ENCODE assay signal across 30 cellular contexts in the genomic region with DNA sequence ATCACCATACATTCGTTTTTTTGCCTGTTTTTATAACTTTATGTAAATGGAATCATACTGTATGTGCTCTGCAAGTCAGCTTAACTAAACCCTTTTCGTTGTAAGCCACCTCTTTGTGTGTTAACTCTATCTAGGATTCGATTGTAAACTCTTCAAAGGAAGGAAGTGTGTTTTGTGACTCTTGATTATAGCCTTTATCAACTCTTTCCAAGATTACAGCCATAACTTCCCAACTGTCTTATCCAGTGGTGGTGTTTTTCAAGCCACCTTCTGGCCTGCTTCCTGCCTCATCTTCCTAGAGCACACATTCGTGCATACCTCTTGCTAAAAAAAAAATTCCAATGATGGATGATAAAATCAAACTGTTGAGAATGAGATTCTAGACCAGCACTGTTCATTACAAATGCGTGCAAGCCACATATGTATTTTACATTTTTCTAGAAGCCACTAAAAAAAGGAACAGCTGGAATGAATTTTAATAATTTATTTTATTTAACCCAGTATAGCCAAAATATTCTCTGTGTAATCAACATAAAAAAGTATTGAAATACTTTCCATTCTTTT.
"Had no signal": no experiment of that assay in that cellular context is flagged by ENCODE, and none has a peak within 500 bp of the region (broad histone marks: within the 10 kb centered on the region; RNA-seq: fewer than 3 reads in every experiment).

No MANE protein-coding gene starts in this region.

- H3K27me3 Mint-ChIP-seq: dendritic cell treated with granulocyte-macrophage colony-stimulating factor and Interleukin-4, amounts not matched to agents 40 ng/mL and 50 ng/mL, for 4 days; memory B cell; progenitor cell of endocrine pancreas; stimulated activated naive CD8-positive, alpha-beta T cell treated with anti-CD3 and anti-CD28 coated beads, Interleukin-15, amount 100 ng/mL, for 72 hours had no signal

- H3K9me3 Mint-ChIP-seq: immature natural killer cell; memory B cell; neural progenitor cell; stimulated activated naive CD8-positive, alpha-beta T cell treated with anti-CD3 and anti-CD28 coated beads, Interleukin-15, amount 100 ng/mL, for 72 hours had no signal

- H3K4me3 ChIP-seq: colonic mucosa, esophagus squamous epithelium, lower lobe of right lung, neural progenitor cell, right atrium auricular region, smooth muscle cell, suprapubic skin, transverse colon, upper lobe of right lung, uterus had no signal

- ATAC-seq: left ventricle myocardium superior; lower lobe of right lung; naive thymus-derived CD4-positive, alpha-beta T cell; sciatic nerve; stimulated activated naive CD8-positive, alpha-beta T cell treated with anti-CD3 and anti-CD28 coated beads, Interleukin-15, amount 100 ng/mL, for 72 hours; upper lobe of right lung had no signal

- DNase-seq: colonic mucosa; effector memory CD4-positive, alpha-beta T cell; erythroblast; esophagus squamous epithelium; hypothalamus; immature natural killer cell; islet precursor cell; kidney glomerular epithelial cell; left ventricle myocardium superior; lower lobe of right lung; naive thymus-derived CD4-positive, alpha-beta T cell; stimulated activated CD4-positive, alpha-beta T cell treated with anti-CD3 and anti-CD28 coated beads, Interleukin-12 subunit alpha, Interleukin-12 subunit beta, amount 100 ng/mL, for 4 hours; stimulated activated CD4-positive, alpha-beta T cell treated with anti-CD3 and anti-CD28 coated beads, Interleukin-1b, Interleukin-23, amount 100 ng/mL, for 48 hours; stimulated activated CD4-positive, alpha-beta T cell treated with anti-CD3 and anti-CD28 coated beads, Interleukin-4, amount 100 ng/mL, for 1 hour; stimulated activated CD8-positive, alpha-beta memory T cell treated with anti-CD3 and anti-CD28 coated beads, Interleukin-4, amount 100 ng/mL, for 48 hours; stimulated activated naive CD4-positive, alpha-beta T cell; stimulated activated naive CD8-positive, alpha-beta T cell treated with anti-CD3 and anti-CD28 coated beads, Interleukin-15, amount 100 ng/mL, for 72 hours; transverse colon; upper lobe of right lung; uterus had no signal

- H3K9me3 ChIP-seq: colonic mucosa, esophagus squamous epithelium, lower lobe of right lung, right atrium auricular region, suprapubic skin, transverse colon, upper lobe of right lung, uterus had no signal

- H3K4me1 ChIP-seq: colonic mucosa, esophagus squamous epithelium, lower lobe of right lung, neural progenitor cell, parathyroid adenoma, suprapubic skin, upper lobe of right lung, uterus had no signal

- H3K4me3 Mint-ChIP-seq: dendritic cell treated with granulocyte-macrophage colony-stimulating factor and Interleukin-4, amounts not matched to agents 40 ng/mL and 50 ng/mL, for 4 days; immature natural killer cell; memory B cell; naive thymus-derived CD4-positive, alpha-beta T cell; nephron; neural progenitor cell; stimulated activated naive CD8-positive, alpha-beta T cell treated with anti-CD3 and anti-CD28 coated beads, Interleukin-15, amount 100 ng/mL, for 72 hours had no signal

- H3K27ac Mint-ChIP-seq: dendritic cell treated with granulocyte-macrophage colony-stimulating factor and Interleukin-4, amounts not matched to agents 40 ng/mL and 50 ng/mL, for 4 days; immature natural killer cell; memory B cell; nephron; neural progenitor cell; progenitor cell of endocrine pancreas had no signal

- H3K36me3 ChIP-seq: colonic mucosa, neural progenitor cell, transverse colon, upper lobe of right lung, uterus had no signal

- H3K4me1 Mint-ChIP-seq: immature natural killer cell, neural progenitor cell had no signal
